ENCODE assay signal across 7 cellular contexts in genomic region chr10:49164587-49165188, GRCh38. TPM values are rescaled to one million over a fixed set of nuclear protein-coding genes. Genes with fewer than 3 reads are reported as not detected.
DNase-seq lines count a peak whose midpoint lies in the region; ATAC-seq and TF ChIP-seq lines count a peak whose summit lies in the region.

No MANE protein-coding gene starts in this region.

- H3K4me3 ChIP-seq in GM23248 = no peak overlapping the region

- WGBS in GM23248 (ENCODE audit: low coverage in 1 of 2, low lambda C conversion rate in 2 of 2, missing lambda C conversion rate in 2 of 2), 2 experiments = 48 to 52% methylated on average over 9 of the region's 9 CpGs

- peak; percentile 88 for TF ChIP-seq CTCF in GM12874 (IDR thresholded peaks at IDR 0.05; ENCODE audit: insufficient read depth, low read depth, low read length)

- H3K9ac ChIP-seq in GM23248 = no peak overlapping the region

- H3K4me3 Mint-ChIP-seq in activated T-cell treated with anti-CD3 and anti-CD28 coated beads, Interleukin-2, amount 50 U/mL, for 4 hours = no peak overlapping the region

- DNase-seq in GM23248 (peak; percentile 71), M059J (ENCODE audit: low read depth) (peak; percentile 19), head of caudate nucleus (peak in 28 of 42 donors; percentile 12 to 70 (median 44)), sciatic nerve (ENCODE audit: low spot score) (peak; percentile 62), NCI-H1694 treated with DMSO at 0.1 percent for 48 hours (lab: John Stamatoyannopoulos, UW) (no peak)
- DNase-seq in activated T-cell treated with anti-CD3 and anti-CD28 coated beads, Interleukin-2, amount 50 U/mL, for 4 hours = no peak

- H3K9me2 ChIP-seq in GM23248 (ENCODE audit: insufficient read depth) = no peaks in the 10 kb centered on the region

- peaks cover 14% of the 10 kb centered on the region for H3F3A ChIP-seq in GM23248 (ENCODE audit: insufficient read depth)

- no peaks in the 10 kb centered on the region for H3K36me3 ChIP-seq in GM23248 (ENCODE audit: low read depth)

- intact Hi-C loops in head of caudate nucleus (cut with DNase I) (no loop called here), sciatic nerve (cut with DNase I) (loop anchor here (5.0 kb wide), 2 partner anchors 182 to 438 kb away; no protein-coding TSS in a partner anchor)

- no peak overlapping the region for H3K4me2 ChIP-seq in GM23248 (ENCODE audit: unreplicated experiment)

- in situ Hi-C loops in GM23248 (cut with MboI) = loop anchor here (25.0 kb wide), 1 partner anchor 502 kb away; no protein-coding TSS in a partner anchor

- H3K9me3 ChIP-seq in GM23248 (ENCODE audit: low read depth) = no peaks in the 10 kb centered on the region

- H3K36me3 Mint-ChIP-seq in activated T-cell treated with anti-CD3 and anti-CD28 coated beads, Interleukin-2, amount 50 U/mL, for 4 hours (ENCODE audit: insufficient read depth) = peaks cover 10% of the 10 kb centered on the region

- no peaks in the 10 kb centered on the region for H4K20me1 ChIP-seq in GM23248 (ENCODE audit: insufficient read depth)

- peak; percentile 58 to 72 for ATAC-seq in activated T-cell treated with anti-CD3 and anti-CD28 coated beads, Interleukin-2, amount 50 U/mL, for 4 hours
- ATAC-seq in sciatic nerve = peak; percentile 51

- no peaks in the 10 kb centered on the region for H3K9me3 Mint-ChIP-seq in activated T-cell treated with anti-CD3 and anti-CD28 coated beads, Interleukin-2, amount 50 U/mL, for 4 hours

- no peak overlapping the region for H3K27ac ChIP-seq in GM23248

- H2AFZ ChIP-seq in GM23248 = no peak overlapping the region

- H3K79me2 ChIP-seq in GM23248 (ENCODE audit: insufficient read depth) = no peaks in the 10 kb centered on the region

- H3K4me1 Mint-ChIP-seq in activated T-cell treated with anti-CD3 and anti-CD28 coated beads, Interleukin-2, amount 50 U/mL, for 4 hours (ENCODE audit: low read depth) = peaks cover 20% of the 10 kb centered on the region

- H3K4me1 ChIP-seq in GM23248 (ENCODE audit: insufficient read depth) = peaks cover 17% of the 10 kb centered on the region

- peaks cover 2% of the 10 kb centered on the region for H3K27me3 Mint-ChIP-seq in activated T-cell treated with anti-CD3 and anti-CD28 coated beads, Interleukin-2, amount 50 U/mL, for 4 hours (ENCODE audit: low read depth)

- H3K27me3 ChIP-seq in GM23248 (replicated peaks; ENCODE audit: insufficient read depth) = no peaks in the 10 kb centered on the region

RNA-seq across cellular contexts. Expression of gene TMEM273, which starts 23.5 kb away (rescaled TPM):
- total RNA-seq in GM23248 (2014; rRNA removed; shearing (Covaris generic)) = not detected in 2 replicates
- not detected in 2 replicates for polyA plus RNA-seq in GM23248 (2016; fragmentation: Nextera tagmentation; extraction: Ambion mirVana)
- total RNA-seq in M059J (2014; rRNA removed; shearing (Covaris generic)) = not detected in 2 replicates
- 10 to 100 TPM; 35.3 to 96.4 (median 45.6) TPM for total RNA-seq in activated T-cell treated with anti-CD3 and anti-CD28 coated beads, Interleukin-2, amount 50 U/mL, for 4 hours
- total RNA-seq in sciatic nerve = 35.1 TPM

RNA-seq across cellular contexts. Expression of gene FAM170B, which starts 30.9 kb away (rescaled TPM):
- total RNA-seq in GM23248 (2014; rRNA removed; shearing (Covaris generic)) = not detected in 2 replicates
- polyA plus RNA-seq in GM23248 (2016; fragmentation: Nextera tagmentation; extraction: Ambion mirVana) = not detected in 2 replicates
- not detected in 2 replicates for total RNA-seq in M059J (2014; rRNA removed; shearing (Covaris generic))
- not detected for total RNA-seq in activated T-cell treated with anti-CD3 and anti-CD28 coated beads, Interleukin-2, amount 50 U/mL, for 4 hours
- not detected for total RNA-seq in sciatic nerve

RNA-seq across cellular contexts. Expression of gene VSTM4, which starts 49.4 kb away (rescaled TPM):
- 8.7 and 9.5 TPM in 2 replicates for total RNA-seq in GM23248 (2014; rRNA removed; shearing (Covaris generic))
- polyA plus RNA-seq in GM23248 (2016; fragmentation: Nextera tagmentation; extraction: Ambion mirVana) = 12.3 and 12.4 TPM in 2 replicates
- total RNA-seq in M059J (2014; rRNA removed; shearing (Covaris generic)) = 0.10 TPM in 1 of 2 replicates, not detected in the other
- total RNA-seq in activated T-cell treated with anti-CD3 and anti-CD28 coated beads, Interleukin-2, amount 50 U/mL, for 4 hours = under 1 TPM; 0.08 to 0.19 (median 0.18) TPM
- total RNA-seq in sciatic nerve = 16.4 TPM

Comparison
In these comparisons a context has a peak if more than half of its experiments do, and no peak if none do; other contexts are left out.
1. DNase-seq: peak in GM23248 (single experiment), M059J (single experiment), head of caudate nucleus (28 of 42) and sciatic nerve (single experiment); none in activated T-cell treated with anti-CD3 and anti-CD28 coated beads, Interleukin-2, amount 50 U/mL, for 4 hours (single experiment) and NCI-H1694 treated with DMSO at 0.1 percent for 48 hours (single experiment).
2. RNA of gene TMEM273, which starts 23.5 kb away (total RNA-seq): 35.3 to 96.4 TPM in activated T-cell treated with anti-CD3 and anti-CD28 coated beads, Interleukin-2, amount 50 U/mL, for 4 hours and 35.1 TPM in sciatic nerve (single experiment); not detected in GM23248 and not detected in M059J; every median in the first group is over 10 times any median in the second.